1 cellular context compared by ENCODE assay signal in genomic region chr4:150976478-150977118, GRCh38.
TF ChIP-seq lines count a peak whose summit lies in the region.

No MANE protein-coding gene starts in this region.

TF ChIP-seq in Ishikawa, 13 proteins besides CTCF, POLR2A, EP300 and RAD21 (continued from another document):
- TF ChIP-seq ZBTB7A (IDR thresholded peaks at IDR 0.05; ENCODE audit: low read depth), result no peak
- TF ChIP-seq NFIC (IDR thresholded peaks at IDR 0.05), result no peak
